ENCODE assay signal across 16 cellular contexts in genomic region chr14:101457936-101458535, GRCh38.
DNase-seq lines count a peak whose midpoint lies in the region; ATAC-seq, FAIRE-seq and TF ChIP-seq lines count a peak whose summit lies in the region.
"Had no signal": no experiment of that assay in that cellular context is flagged by ENCODE, and none has a peak within 500 bp of the region (broad histone marks: within the 10 kb centered on the region; RNA-seq: fewer than 3 reads in every experiment).

No MANE protein-coding gene starts in this region.

- intact Hi-C loops in upper lobe of right lung (cut with DNase I): no loop called here
- intact Hi-C loops in activated T-helper 1 cell treated with anti-CD3 and anti-CD28 coated beads, Interleukin-12 subunit alpha, Interleukin-12 subunit beta, Interleukin-2, Interleukin-4 antibody, amounts not matched to agents 30 ng/mL and 10 ng/mL and 1 ng/mL, durations not matched to agents 14 hours and 24 hours and 36 hours (cut with micrococcal nuclease): loop anchor here (10.0 kb wide), 1 partner anchor 107 kb away; the partner anchor contains the start of gene DIO3
- intact Hi-C loops in kidney (cut with DNase I): no loop called here

- H3K9ac ChIP-seq in HUES6 (ENCODE audit: low read length): peak overlapping the region; percentile 7
- no peak overlapping the region for H3K9ac ChIP-seq in endodermal cell (ENCODE audit: extremely low read depth, low read length, poor library complexity, severe bottlenecking)
- H3K9ac ChIP-seq in neural progenitor cell: no peak overlapping the region
- H3K9ac ChIP-seq in kidney (ENCODE audit: low read length in 2 of 2): no peak overlapping the region

- H3K27me3 Mint-ChIP-seq in endodermal cell (ENCODE audit: insufficient read depth): peaks cover 68% of the 10 kb centered on the region
- H3K27me3 Mint-ChIP-seq in neural progenitor cell (ENCODE audit: insufficient read depth, low read depth): peaks cover 40% of the 10 kb centered on the region
- H3K27me3 Mint-ChIP-seq in activated T-helper 1 cell treated with anti-CD3 and anti-CD28 coated beads, Interleukin-12 subunit alpha, Interleukin-12 subunit beta, Interleukin-2, Interleukin-4 antibody, amounts not matched to agents 30 ng/mL and 10 ng/mL and 1 ng/mL, durations not matched to agents 14 hours and 24 hours and 36 hours (ENCODE audit: insufficient read depth): peaks cover 59% of the 10 kb centered on the region

- no peaks in the 10 kb centered on the region for H3K9me3 ChIP-seq in HUES6 (ENCODE audit: control insufficient read depth, insufficient read depth, low read depth, low read length)
- H3K9me3 ChIP-seq in endodermal cell (ENCODE audit: control insufficient read depth, low read length): no peaks in the 10 kb centered on the region
- no peaks in the 10 kb centered on the region for H3K9me3 ChIP-seq in neural progenitor cell (ENCODE audit: low read depth)
- H3K9me3 ChIP-seq in upper lobe of right lung: no peaks in the 10 kb centered on the region
- H3K9me3 ChIP-seq in kidney (ENCODE audit: control insufficient read depth in 1 of 2, low read length in 2 of 2): no peaks in the 10 kb centered on the region
- H3K9me3 ChIP-seq: BE2C had no signal

- H3K4me2 ChIP-seq in neural progenitor cell: peak overlapping the region; percentile 70

- ATAC-seq in upper lobe of right lung: peak; percentile 8

- FAIRE-seq in kidney (lab: Jason Lieb, UNC): no peak
- FAIRE-seq: D721Med had no signal

- peaks cover 39% of the 10 kb centered on the region for H3F3A ChIP-seq in neural progenitor cell (ENCODE audit: low read depth)

- H3K4me1 ChIP-seq in HUES6 (ENCODE audit: control insufficient read depth, insufficient read depth, low read length): peaks cover 13% of the 10 kb centered on the region
- H3K4me1 ChIP-seq in endodermal cell (ENCODE audit: control insufficient read depth, insufficient read depth, low read length): no peaks in the 10 kb centered on the region
- peaks cover 29% of the 10 kb centered on the region for H3K4me1 ChIP-seq in neural progenitor cell
- H3K4me1 ChIP-seq in upper lobe of right lung: peaks cover 8% of the 10 kb centered on the region
- H3K4me1 ChIP-seq in kidney (ENCODE audit: control insufficient read depth in 1 of 2, insufficient read depth in 1 of 2, low read depth in 1 of 2, low read length in 2 of 2): no peaks in the 10 kb centered on the region
- H3K4me1 ChIP-seq: BE2C had no signal

- no peaks in the 10 kb centered on the region for H3K79me2 ChIP-seq in neural progenitor cell (ENCODE audit: low read depth)

- H2AFZ ChIP-seq in neural progenitor cell (replicated peaks): no peak overlapping the region

- no peaks in the 10 kb centered on the region for H3K36me3 Mint-ChIP-seq in endodermal cell (ENCODE audit: low read depth)
- no peaks in the 10 kb centered on the region for H3K36me3 Mint-ChIP-seq in neural progenitor cell
- H3K36me3 Mint-ChIP-seq in activated T-helper 1 cell treated with anti-CD3 and anti-CD28 coated beads, Interleukin-12 subunit alpha, Interleukin-12 subunit beta, Interleukin-2, Interleukin-4 antibody, amounts not matched to agents 30 ng/mL and 10 ng/mL and 1 ng/mL, durations not matched to agents 14 hours and 24 hours and 36 hours (ENCODE audit: low read depth): no peaks in the 10 kb centered on the region
- H3K36me3 Mint-ChIP-seq: CD4-positive, alpha-beta memory T cell had no signal

- H3K4me3 Mint-ChIP-seq in endodermal cell (no peak overlapping the region), neural progenitor cell (no peak overlapping the region)
- H3K4me3 Mint-ChIP-seq in activated T-helper 1 cell treated with anti-CD3 and anti-CD28 coated beads, Interleukin-12 subunit alpha, Interleukin-12 subunit beta, Interleukin-2, Interleukin-4 antibody, amounts not matched to agents 30 ng/mL and 10 ng/mL and 1 ng/mL, durations not matched to agents 14 hours and 24 hours and 36 hours: no peak overlapping the region
- H3K4me3 Mint-ChIP-seq: CD4-positive, alpha-beta memory T cell had no signal

- DNase-seq in endodermal cell (peak; percentile 76), neural progenitor cell (ENCODE audit: low spot score) (peak; percentile 82), upper lobe of right lung (peak; percentile 51), DMS53 (lab: John Stamatoyannopoulos, UW) (no peak), kidney (no peak)
- DNase-seq in stimulated activated CD4-positive, alpha-beta T cell treated with anti-CD3 and anti-CD28 coated beads, Interleukin-2, amount 100 ng/mL, for 24 hours: no peak
- DNase-seq in activated T-helper 1 cell treated with anti-CD3 and anti-CD28 coated beads, Interleukin-12 subunit alpha, Interleukin-12 subunit beta, Interleukin-2, Interleukin-4 antibody, amounts not matched to agents 30 ng/mL and 10 ng/mL and 1 ng/mL, durations not matched to agents 14 hours and 24 hours and 36 hours (ENCODE audit: low spot score): no peak
- DNase-seq: BE2C; CD4-positive, alpha-beta memory T cell; HCEC 1CT; MV-4-11; NCI-H1436 treated with DMSO at 0.1 percent for 48 hours; NCI-H2081; SIG-M5 had no signal

- H3K27ac Mint-ChIP-seq in endodermal cell (no peak overlapping the region), neural progenitor cell (no peak overlapping the region)
- H3K27ac Mint-ChIP-seq in activated T-helper 1 cell treated with anti-CD3 and anti-CD28 coated beads, Interleukin-12 subunit alpha, Interleukin-12 subunit beta, Interleukin-2, Interleukin-4 antibody, amounts not matched to agents 30 ng/mL and 10 ng/mL and 1 ng/mL, durations not matched to agents 14 hours and 24 hours and 36 hours: no peak overlapping the region
- H3K27ac Mint-ChIP-seq: CD4-positive, alpha-beta memory T cell had no signal

- TF ChIP-seq CTCF in endodermal cell (conservative IDR thresholded peaks at IDR 0.05): no peak
- no peak for TF ChIP-seq CTCF in neural progenitor cell (IDR thresholded peaks at IDR 0.05)
- no peak for TF ChIP-seq CTCF in upper lobe of right lung (IDR thresholded peaks at IDR 0.05)
- TF ChIP-seq CTCF in kidney (IDR thresholded peaks at IDR 0.05; ENCODE audit: borderline replicate concordance, extremely low read depth, insufficient read depth): no peak

- 13 to 30% methylated on average over 22 to 50 of the region's 50 CpGs for WGBS in endodermal cell (ENCODE audit: insufficient coverage in 1 of 2, insufficient read length in 1 of 2), 2 experiments

- H3K9me3 Mint-ChIP-seq in endodermal cell (no peaks in the 10 kb centered on the region), neural progenitor cell (peaks cover 13% of the 10 kb centered on the region)
- no peaks in the 10 kb centered on the region for H3K9me3 Mint-ChIP-seq in activated T-helper 1 cell treated with anti-CD3 and anti-CD28 coated beads, Interleukin-12 subunit alpha, Interleukin-12 subunit beta, Interleukin-2, Interleukin-4 antibody, amounts not matched to agents 30 ng/mL and 10 ng/mL and 1 ng/mL, durations not matched to agents 14 hours and 24 hours and 36 hours

- H3K36me3 ChIP-seq in HUES6 (ENCODE audit: control insufficient read depth, insufficient read depth, low read length) (no peaks in the 10 kb centered on the region), endodermal cell (ENCODE audit: control insufficient read depth, insufficient read depth, low read length) (no peaks in the 10 kb centered on the region), neural progenitor cell (no peaks in the 10 kb centered on the region), upper lobe of right lung (no peaks in the 10 kb centered on the region), kidney (ENCODE audit: control insufficient read depth in 1 of 2, insufficient read depth in 2 of 2, low read length in 2 of 2) (no peaks in the 10 kb centered on the region)
- H3K36me3 ChIP-seq: BE2C had no signal

- H3K27me3 ChIP-seq in HUES6 (ENCODE audit: control insufficient read depth, insufficient read depth, low read length) (peaks cover 91% of the 10 kb centered on the region), endodermal cell (ENCODE audit: control insufficient read depth, insufficient read depth, low read length, poor library complexity, severe bottlenecking) (peaks cover 83% of the 10 kb centered on the region), neural progenitor cell (peaks cover 100% of the 10 kb centered on the region), upper lobe of right lung (peaks cover 82% of the 10 kb centered on the region)

- H4K20me1 ChIP-seq in neural progenitor cell (ENCODE audit: low read depth): peaks cover 44% of the 10 kb centered on the region

- H3K4me1 Mint-ChIP-seq in endodermal cell (peaks cover 12% of the 10 kb centered on the region), neural progenitor cell (peaks cover 26% of the 10 kb centered on the region)
- H3K4me1 Mint-ChIP-seq in activated T-helper 1 cell treated with anti-CD3 and anti-CD28 coated beads, Interleukin-12 subunit alpha, Interleukin-12 subunit beta, Interleukin-2, Interleukin-4 antibody, amounts not matched to agents 30 ng/mL and 10 ng/mL and 1 ng/mL, durations not matched to agents 14 hours and 24 hours and 36 hours (ENCODE audit: low read depth): no peaks in the 10 kb centered on the region

- peak overlapping the region; percentile 55 for H3K4me3 ChIP-seq in HUES6 (ENCODE audit: low read depth, low read length)
- H3K4me3 ChIP-seq in endodermal cell (ENCODE audit: low read length): no peak overlapping the region
- H3K4me3 ChIP-seq in neural progenitor cell: peak overlapping the region; percentile 36
- no peak overlapping the region for H3K4me3 ChIP-seq in upper lobe of right lung
- H3K4me3 ChIP-seq in kidney (ENCODE audit: low read length in 2 of 2): no peak overlapping the region

- H3K27ac ChIP-seq in HUES6 (ENCODE audit: low read depth, low read length) (no peak overlapping the region; the same call in 1 of the 2 replicates), endodermal cell (ENCODE audit: low read depth, low read length) (no peak overlapping the region), neural progenitor cell (no peak overlapping the region), upper lobe of right lung (no peak overlapping the region), kidney (ENCODE audit: low read depth in 2 of 2, low read length in 2 of 2) (no peak overlapping the region)

Comparison
In these comparisons a context has a peak if more than half of its experiments do, and no peak if none do; other contexts are left out.
1. H3K4me3 ChIP-seq: peak in HUES6 (single experiment) and neural progenitor cell (single experiment); none in endodermal cell (single experiment), upper lobe of right lung (single experiment) and kidney (0 of 2).
2. DNase-seq: peak in endodermal cell (single experiment), neural progenitor cell (single experiment) and upper lobe of right lung (single experiment); none in DMS53 (single experiment), stimulated activated CD4-positive, alpha-beta T cell treated with anti-CD3 and anti-CD28 coated beads, Interleukin-2, amount 100 ng/mL, for 24 hours (0 of 2), activated T-helper 1 cell treated with anti-CD3 and anti-CD28 coated beads, Interleukin-12 subunit alpha, Interleukin-12 subunit beta, Interleukin-2, Interleukin-4 antibody, amounts not matched to agents 30 ng/mL and 10 ng/mL and 1 ng/mL, durations not matched to agents 14 hours and 24 hours and 36 hours (single experiment) and kidney (single experiment).